ENCODE assay signal across 11 cellular contexts in the genomic region with DNA sequence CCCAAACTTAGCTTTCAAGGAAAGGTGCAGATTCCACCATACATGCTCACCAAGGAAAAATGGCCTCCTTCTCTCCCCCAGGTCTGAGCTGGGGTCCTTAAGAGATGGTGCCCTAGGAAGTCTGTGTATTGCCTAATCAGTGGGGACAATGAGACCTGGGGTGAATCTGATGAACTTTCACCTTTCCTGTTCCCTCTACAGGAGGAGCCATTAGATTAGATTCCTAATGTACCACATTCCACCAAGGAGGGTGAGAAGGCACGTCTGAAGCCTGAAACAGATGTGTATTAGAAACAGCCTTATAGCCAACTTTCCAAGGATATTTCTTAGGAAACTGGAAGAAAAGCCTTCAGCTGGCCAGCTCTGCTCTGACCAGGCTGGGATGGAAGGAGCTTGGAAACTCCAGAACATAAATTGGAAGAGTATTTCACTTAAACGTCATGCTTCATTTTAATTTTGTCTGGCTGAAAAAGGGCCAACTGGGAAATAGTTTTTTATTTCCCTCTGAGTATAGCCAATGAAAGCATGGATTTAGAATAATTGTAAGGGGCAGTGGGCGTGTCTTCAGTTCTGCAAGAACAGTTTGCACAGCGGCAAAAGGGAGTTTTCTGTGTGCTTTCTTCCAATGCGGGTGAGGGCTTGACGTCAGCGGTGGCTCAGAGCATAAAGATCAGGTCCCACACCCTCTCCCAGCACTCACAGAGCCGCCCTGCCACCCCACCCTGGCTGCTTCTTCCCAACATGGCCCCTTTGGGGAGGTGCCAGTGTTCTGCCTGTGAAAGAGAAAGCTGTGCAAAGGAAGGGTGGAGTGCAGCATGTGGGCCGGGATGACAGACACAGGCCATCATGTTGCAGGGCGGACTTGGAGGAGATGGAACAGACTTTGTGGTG.
DNase-seq lines count a peak whose midpoint lies in the region; ATAC-seq and TF ChIP-seq lines count a peak whose summit lies in the region.
"Had no signal": no experiment of that assay in that cellular context is flagged by ENCODE, and none has a peak within 500 bp of the region (broad histone marks: within the 10 kb centered on the region; RNA-seq: fewer than 3 reads in every experiment).

No MANE protein-coding gene starts in this region.

- intact Hi-C loops in natural killer cell (cut with micrococcal nuclease), result no loop called here
- intact Hi-C loops in aorta (cut with DNase I), result no loop called here

- H3K4me1 ChIP-seq in neuron (ENCODE audit: insufficient read depth, low read length), result peaks cover 8% of the 10 kb centered on the region
- H3K4me1 ChIP-seq in aorta (ENCODE audit: control insufficient read depth in 1 of 2, insufficient read depth in 2 of 2, low read length in 2 of 2), result peaks cover 2 to 4% of the 10 kb centered on the region in 2 donors

- H3K9me3 Mint-ChIP-seq in natural killer cell (no peaks in the 10 kb centered on the region), glutamatergic neuron (ENCODE audit: unreplicated experiment) (peaks cover 3% of the 10 kb centered on the region)
- no peaks in the 10 kb centered on the region for H3K9me3 Mint-ChIP-seq in natural killer cell treated with Interleukin-12 subunit alpha and Interleukin-12 subunit beta and Interleukin-15 and Interleukin-18, amount 100 ng/mL, for 72 hours
- H3K9me3 Mint-ChIP-seq: T-helper 2 cell treated with Interferon-gamma antibody and Interleukin-4, amounts not matched to agents 5 μg/mL and 100 μg/mL, for 36 hours had no signal

- peak in 2 of 3 donors; percentile 43 to 44 for ATAC-seq in natural killer cell
- no peak for ATAC-seq in natural killer cell treated with Interleukin-12 subunit alpha and Interleukin-12 subunit beta and Interleukin-15 and Interleukin-18, amount 100 ng/mL, for 72 hours
- peak; percentile 88 for ATAC-seq in aorta (ENCODE audit: low FRiP score)

- H3K4me3 ChIP-seq in neuron (ENCODE audit: low read length), result no peak overlapping the region
- no peak overlapping the region for H3K4me3 ChIP-seq in aorta (ENCODE audit: low read length in 2 of 2)
- H3K4me3 ChIP-seq in brain microvascular endothelial cell (ENCODE audit: low read depth, low read length), result no peak overlapping the region

- H3K4me3 Mint-ChIP-seq in natural killer cell (no peak overlapping the region), glutamatergic neuron (ENCODE audit: unreplicated experiment) (peak overlapping the region; percentile 36)
- H3K4me3 Mint-ChIP-seq in natural killer cell treated with Interleukin-12 subunit alpha and Interleukin-12 subunit beta and Interleukin-15 and Interleukin-18, amount 100 ng/mL, for 72 hours, result no peak overlapping the region
- H3K4me3 Mint-ChIP-seq: T-helper 2 cell treated with Interferon-gamma antibody and Interleukin-4, amounts not matched to agents 5 μg/mL and 100 μg/mL, for 36 hours had no signal

- no peak for DNase-seq in natural killer cell
- no peak for DNase-seq in natural killer cell treated with Interleukin-12 subunit alpha and Interleukin-12 subunit beta and Interleukin-15 and Interleukin-18, amount 100 ng/mL, for 72 hours (ENCODE audit: low spot score)
- DNase-seq in glutamatergic neuron, result peak; percentile 18
- peak; percentile 91 for DNase-seq in aorta
- no peak for DNase-seq in COR-L47 (lab: John Stamatoyannopoulos, UW)
- DNase-seq in brain microvascular endothelial cell, result no peak
- DNase-seq in RWPE1 (ENCODE audit: low spot score), result no peak
- DNase-seq: DMS53, NCI-H1694 had no signal

- POLR2A ChIA-PET in RWPE1 (lab: Yijun Ruan, JAX; ENCODE audit: low non-redundant PET), result no interaction called here

- H3K27me3 Mint-ChIP-seq in natural killer cell (ENCODE audit: low read depth in 2 of 2) (peaks cover 6 to 8% of the 10 kb centered on the region in 2 donors), glutamatergic neuron (ENCODE audit: unreplicated experiment) (no peaks in the 10 kb centered on the region)
- peaks cover 0 to 8% of the 10 kb centered on the region in 2 donors for H3K27me3 Mint-ChIP-seq in natural killer cell treated with Interleukin-12 subunit alpha and Interleukin-12 subunit beta and Interleukin-15 and Interleukin-18, amount 100 ng/mL, for 72 hours

- CTCF ChIA-PET in RWPE1 (lab: Yijun Ruan, JAX), result interaction anchor here (1.5 kb wide), 1 partner anchor 257 kb away, joined by 8 read pairs; a partner anchor contains a TSS

- H3K36me3 ChIP-seq in neuron (ENCODE audit: insufficient read depth, low read length), result no peaks in the 10 kb centered on the region
- no peaks in the 10 kb centered on the region for H3K36me3 ChIP-seq in aorta (ENCODE audit: control insufficient read depth in 1 of 2, insufficient read depth in 2 of 2, low read length in 1 of 2)
- H3K36me3 ChIP-seq in brain microvascular endothelial cell (replicated peaks), result no peaks in the 10 kb centered on the region

- peak overlapping the region; percentile 19 for H2AFZ ChIP-seq in neuron (ENCODE audit: low read depth, low read length)

- 4 to 7% methylated on average over 10 of the region's 10 CpGs for WGBS in aorta, 2 donors

- H3K27ac ChIP-seq in aorta (ENCODE audit: low read depth in 1 of 2, low read length in 2 of 2) (peak overlapping the region; percentile 28 to 58), brain microvascular endothelial cell (no peak overlapping the region), RWPE1 (no peak overlapping the region)

- H3K27me3 ChIP-seq in neuron (ENCODE audit: insufficient read depth, low read length) (no peaks in the 10 kb centered on the region), aorta (ENCODE audit: control insufficient read depth in 1 of 2, insufficient read depth in 2 of 2, low read length in 1 of 2) (no peaks in the 10 kb centered on the region), brain microvascular endothelial cell (replicated peaks) (no peaks in the 10 kb centered on the region)

- H3K9me3 ChIP-seq in neuron (ENCODE audit: low read length) (no peaks in the 10 kb centered on the region), aorta (ENCODE audit: control insufficient read depth, low read length) (no peaks in the 10 kb centered on the region)

- peaks cover 0 to 7% of the 10 kb centered on the region in 2 donors for H3K4me1 Mint-ChIP-seq in natural killer cell
- peaks cover 0 to 3% of the 10 kb centered on the region in 2 donors for H3K4me1 Mint-ChIP-seq in natural killer cell treated with Interleukin-12 subunit alpha and Interleukin-12 subunit beta and Interleukin-15 and Interleukin-18, amount 100 ng/mL, for 72 hours (ENCODE audit: low read depth in 2 of 2)
- H3K4me1 Mint-ChIP-seq in glutamatergic neuron (ENCODE audit: low read depth, unreplicated experiment), result peaks cover 24% of the 10 kb centered on the region

- in situ Hi-C loops in brain microvascular endothelial cell (cut with HindIII; ENCODE audit: low pct_ligation_motif_present, low sequenced_read_pairs), result no loop called here

- H3K36me3 Mint-ChIP-seq in natural killer cell, result no peaks in the 10 kb centered on the region
- no peaks in the 10 kb centered on the region for H3K36me3 Mint-ChIP-seq in natural killer cell treated with Interleukin-12 subunit alpha and Interleukin-12 subunit beta and Interleukin-15 and Interleukin-18, amount 100 ng/mL, for 72 hours
- H3K36me3 Mint-ChIP-seq in glutamatergic neuron (ENCODE audit: unreplicated experiment), result no peaks in the 10 kb centered on the region

- no peak for TF ChIP-seq CTCF in natural killer cell (IDR thresholded peaks at IDR 0.05)
- TF ChIP-seq CTCF in glutamatergic neuron (IDR thresholded peaks at IDR 0.05; ENCODE audit: partially characterized antibody, unreplicated experiment), result no peak
- TF ChIP-seq CTCF in brain microvascular endothelial cell (IDR thresholded peaks at IDR 0.05; ENCODE audit: low read depth, low read length, missing control alignments), result no peak
- no peak for TF ChIP-seq CTCF in RWPE1 (conservative IDR thresholded peaks at IDR 0.05; ENCODE audit: low read depth)

- H3K27ac Mint-ChIP-seq in natural killer cell (no peak overlapping the region), glutamatergic neuron (ENCODE audit: unreplicated experiment) (peak overlapping the region; percentile 34)
- no peak overlapping the region for H3K27ac Mint-ChIP-seq in natural killer cell treated with Interleukin-12 subunit alpha and Interleukin-12 subunit beta and Interleukin-15 and Interleukin-18, amount 100 ng/mL, for 72 hours
- H3K27ac Mint-ChIP-seq: T-helper 2 cell treated with Interferon-gamma antibody and Interleukin-4, amounts not matched to agents 5 μg/mL and 100 μg/mL, for 36 hours had no signal

Comparison
In these comparisons a context has a peak if more than half of its experiments do, and no peak if none do; other contexts are left out.
1. ATAC-seq: peak in natural killer cell (2 of 3) and aorta (single experiment); none in natural killer cell treated with Interleukin-12 subunit alpha and Interleukin-12 subunit beta and Interleukin-15 and Interleukin-18, amount 100 ng/mL, for 72 hours (0 of 2).
2. DNase-seq: peak in glutamatergic neuron (single experiment) and aorta (2 of 2); none in natural killer cell (single experiment), natural killer cell treated with Interleukin-12 subunit alpha and Interleukin-12 subunit beta and Interleukin-15 and Interleukin-18, amount 100 ng/mL, for 72 hours (single experiment), COR-L47 (single experiment), brain microvascular endothelial cell (single experiment) and RWPE1 (single experiment).
3. H3K27ac ChIP-seq: peak in aorta (2 of 2); none in brain microvascular endothelial cell (single experiment) and RWPE1 (single experiment).